ENCODE assay signal across 8 cellular contexts in the genomic region with DNA sequence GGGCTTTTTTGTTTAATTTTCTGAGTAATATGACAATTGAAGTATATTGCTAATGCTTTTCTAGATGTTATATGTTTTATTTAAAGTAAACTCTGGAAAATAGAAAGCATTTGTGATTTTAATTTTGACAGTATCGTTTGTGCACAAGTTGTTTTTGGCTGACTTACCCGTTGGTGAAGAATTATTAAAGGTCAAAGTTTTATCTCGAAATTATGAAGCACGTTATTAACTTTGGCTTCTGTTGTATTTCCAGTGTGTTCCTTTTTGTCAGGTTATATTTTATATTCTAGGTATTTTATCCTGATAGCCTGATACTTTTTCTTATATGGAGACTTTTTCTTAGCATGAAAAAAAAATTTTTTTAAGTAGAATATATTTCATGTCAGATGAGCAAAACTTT.
"Had no signal": no experiment of that assay in that cellular context is flagged by ENCODE, and none has a peak within 500 bp of the region (broad histone marks: within the 10 kb centered on the region; RNA-seq: fewer than 3 reads in every experiment).

No MANE protein-coding gene starts in this region.

- DNase-seq: GDM1, GF-D8 had no signal

- H3K4me3 ChIP-seq: GM12878 had no signal

- ATAC-seq: GM12878 had no signal

- FAIRE-seq: G401.6, GM12878, GM12891, GM12892, GM18507, GM19239 had no signal
